In genomic region chr7:119896386-119896785, GRCh38 we compare ENCODE assay signal across 8 cellular contexts.
"Had no signal": no experiment of that assay in that cellular context is flagged by ENCODE, and none has a peak within 500 bp of the region (broad histone marks: within the 10 kb centered on the region; RNA-seq: fewer than 3 reads in every experiment).

No MANE protein-coding gene starts in this region.

- DNase-seq: GDM1, GF-D8 had no signal

- ATAC-seq: GM12878 had no signal

- H3K4me3 ChIP-seq: GM12878 had no signal

- FAIRE-seq: G401.6, GM12878, GM12891, GM12892, GM18507, GM19239 had no signal
